ENCODE assay signal across 33 cellular contexts in genomic region chr6:39965716-39966115, GRCh38.
"Had no signal": no experiment of that assay in that cellular context is flagged by ENCODE, and none has a peak within 500 bp of the region (broad histone marks: within the 10 kb centered on the region; RNA-seq: fewer than 3 reads in every experiment).

No MANE protein-coding gene starts in this region.

- H3K4me1 Mint-ChIP-seq: naive thymus-derived CD8-positive, alpha-beta T cell; nephron progenitor cell; neural crest cell; stimulated activated memory B cell treated with anti-CD40 and anti-IgM and Interleukin-4, amounts not matched to agents 10 μg/mL and 1 μg/mL and 100 μg/mL, for 72 hours; stimulated activated naive CD8-positive, alpha-beta T cell treated with anti-CD3 and anti-CD28 coated beads, Interleukin-15, amount 100 ng/mL, for 72 hours had no signal

- DNase-seq: naive thymus-derived CD8-positive, alpha-beta T cell; nephron progenitor cell; nucleus accumbens; ovary; posterior cingulate gyrus; psoas muscle; right cardiac atrium; right lobe of liver; sigmoid colon; spleen; stimulated activated CD4-positive, alpha-beta T cell treated with anti-CD3 and anti-CD28 coated beads, Interleukin-12 subunit alpha, Interleukin-12 subunit beta, amount 100 ng/mL, for 4 hours; stimulated activated CD4-positive, alpha-beta T cell treated with anti-CD3 and anti-CD28 coated beads, Interleukin-1b, Interleukin-23, amount 100 ng/mL, for 48 hours; stimulated activated CD4-positive, alpha-beta T cell treated with anti-CD3 and anti-CD28 coated beads, Interleukin-4, amount 100 ng/mL, for 1 hour; stimulated activated CD4-positive, alpha-beta T cell treated with anti-CD3 and anti-CD28 coated beads, Interleukin-4, amount 100 ng/mL, for 4 hours; stimulated activated CD8-positive, alpha-beta memory T cell treated with anti-CD3 and anti-CD28 coated beads, Interleukin-4, amount 100 ng/mL, for 48 hours; stimulated activated naive CD4-positive, alpha-beta T cell; stimulated activated naive CD8-positive, alpha-beta T cell treated with anti-CD3 and anti-CD28 coated beads, Interleukin-15, amount 100 ng/mL, for 72 hours; stimulated activated naive CD8-positive, alpha-beta T cell treated with anti-CD3 and anti-CD28 coated beads, Interleukin-15, Interleukin-2, amounts not matched to agents 100 U/mL and 50 U/mL, for 24 hours; substantia nigra; testis; tibial artery; transverse colon; upper lobe of right lung; uterus had no signal

- H3K4me3 Mint-ChIP-seq: naive thymus-derived CD8-positive, alpha-beta T cell; natural killer cell treated with Interleukin-12 subunit alpha and Interleukin-12 subunit beta and Interleukin-15 and Interleukin-18, amount 100 ng/mL, for 72 hours; nephron progenitor cell; neural crest cell; stimulated activated memory B cell treated with anti-CD40 and anti-IgM and Interleukin-4, amounts not matched to agents 10 μg/mL and 1 μg/mL and 100 μg/mL, for 72 hours; stimulated activated naive CD8-positive, alpha-beta T cell treated with anti-CD3 and anti-CD28 coated beads, Interleukin-15, amount 100 ng/mL, for 72 hours; type B pancreatic cell had no signal

- H3K27me3 ChIP-seq: ovary, right lobe of liver, sigmoid colon, suprapubic skin, testis, tibial artery, transverse colon, upper lobe of right lung, uterus had no signal

- H3K36me3 Mint-ChIP-seq: naive thymus-derived CD8-positive, alpha-beta T cell; natural killer cell treated with Interleukin-12 subunit alpha and Interleukin-12 subunit beta and Interleukin-15 and Interleukin-18, amount 100 ng/mL, for 72 hours; stimulated activated memory B cell treated with anti-CD40 and anti-IgM and Interleukin-4, amounts not matched to agents 10 μg/mL and 1 μg/mL and 100 μg/mL, for 72 hours; type B pancreatic cell had no signal

- H3K9ac ChIP-seq: parathyroid adenoma had no signal

- H3K4me1 ChIP-seq: parathyroid adenoma, psoas muscle, sigmoid colon, spleen, suprapubic skin, testis, transverse colon, upper lobe of right lung, uterus had no signal

- H3K27ac Mint-ChIP-seq: naive thymus-derived CD8-positive, alpha-beta T cell; natural killer cell treated with Interleukin-12 subunit alpha and Interleukin-12 subunit beta and Interleukin-15 and Interleukin-18, amount 100 ng/mL, for 72 hours; nephron progenitor cell; progenitor cell of endocrine pancreas; stimulated activated memory B cell treated with anti-CD40 and anti-IgM and Interleukin-4, amounts not matched to agents 10 μg/mL and 1 μg/mL and 100 μg/mL, for 72 hours; stimulated activated naive CD8-positive, alpha-beta T cell treated with anti-CD3 and anti-CD28 coated beads, Interleukin-15, amount 100 ng/mL, for 72 hours; type B pancreatic cell had no signal

- H3K9me3 Mint-ChIP-seq: natural killer cell treated with Interleukin-12 subunit alpha and Interleukin-12 subunit beta and Interleukin-15 and Interleukin-18, amount 100 ng/mL, for 72 hours; nephron progenitor cell; neural crest cell; stimulated activated memory B cell treated with anti-CD40 and anti-IgM and Interleukin-4, amounts not matched to agents 10 μg/mL and 1 μg/mL and 100 μg/mL, for 72 hours; stimulated activated naive CD8-positive, alpha-beta T cell treated with anti-CD3 and anti-CD28 coated beads, Interleukin-15, amount 100 ng/mL, for 72 hours; type B pancreatic cell had no signal

- ATAC-seq: naive thymus-derived CD8-positive, alpha-beta T cell; natural killer cell treated with Interleukin-12 subunit alpha and Interleukin-12 subunit beta and Interleukin-15 and Interleukin-18, amount 100 ng/mL, for 72 hours; psoas muscle; right cardiac atrium; right lobe of liver; stimulated activated memory B cell treated with anti-CD40 and anti-IgM and Interleukin-4, amounts not matched to agents 10 μg/mL and 1 μg/mL and 100 μg/mL, for 72 hours; stimulated activated naive CD8-positive, alpha-beta T cell treated with anti-CD3 and anti-CD28 coated beads, Interleukin-15, amount 100 ng/mL, for 72 hours; stimulated activated naive CD8-positive, alpha-beta T cell treated with anti-CD3 and anti-CD28 coated beads, Interleukin-15, Interleukin-2, amounts not matched to agents 100 U/mL and 50 U/mL, for 24 hours; upper lobe of right lung had no signal

- H3K4me2 ChIP-seq: smooth muscle cell had no signal

- H3K79me2 ChIP-seq: parathyroid adenoma had no signal

- H3K9me3 ChIP-seq: neutrophil, ovary, psoas muscle, right lobe of liver, sigmoid colon, spleen, suprapubic skin, testis, tibial artery, transverse colon, upper lobe of right lung, uterus had no signal

- H3K27ac ChIP-seq: neutrophil, ovary, parathyroid adenoma, psoas muscle, right lobe of liver, sigmoid colon, spleen, suprapubic skin, testis, tibial artery, transverse colon, upper lobe of right lung, uterus had no signal

- H2AFZ ChIP-seq: parathyroid adenoma had no signal
